Comparison of ENCODE assay signal across 11 cellular contexts in genomic region chr19:46466536-46467199, GRCh38. TPM values are rescaled to one million over a fixed set of nuclear protein-coding genes. Genes with fewer than 3 reads are reported as not detected.
DNase-seq lines count a peak whose midpoint lies in the region; ATAC-seq and TF ChIP-seq lines count a peak whose summit lies in the region.
"Had no signal": no experiment of that assay in that cellular context is flagged by ENCODE, and none has a peak within 500 bp of the region (broad histone marks: within the 10 kb centered on the region; RNA-seq: fewer than 3 reads in every experiment).

No MANE protein-coding gene starts in this region.

- H3K79me2 ChIP-seq in PC-3 (ENCODE audit: low read length): no peaks in the 10 kb centered on the region

- H3K4me3 Mint-ChIP-seq in activated CD8-positive, alpha-beta T cell treated with anti-CD3 and anti-CD28 coated beads for 36 hours: no peak overlapping the region
- H3K4me3 Mint-ChIP-seq in activated CD8-positive, alpha-beta T cell treated with anti-CD3 and anti-CD28 coated beads, Interleukin-2, amount 10 ng/mL, durations not matched to agents 7 days and 5 days: no peak overlapping the region
- H3K4me3 Mint-ChIP-seq: CD14-positive monocyte, IgD-negative memory B cell had no signal

- no peaks in the 10 kb centered on the region for H3K9me3 Mint-ChIP-seq in activated CD8-positive, alpha-beta T cell treated with anti-CD3 and anti-CD28 coated beads for 36 hours
- H3K9me3 Mint-ChIP-seq in activated CD8-positive, alpha-beta T cell treated with anti-CD3 and anti-CD28 coated beads, Interleukin-2, amount 10 ng/mL, durations not matched to agents 7 days and 5 days (ENCODE audit: insufficient read depth): no peaks in the 10 kb centered on the region

- no peaks in the 10 kb centered on the region for H3K36me3 Mint-ChIP-seq in activated CD8-positive, alpha-beta T cell treated with anti-CD3 and anti-CD28 coated beads for 36 hours (ENCODE audit: low read depth)
- H3K36me3 Mint-ChIP-seq in activated CD8-positive, alpha-beta T cell treated with anti-CD3 and anti-CD28 coated beads, Interleukin-2, amount 10 ng/mL, durations not matched to agents 7 days and 5 days (ENCODE audit: low read depth): no peaks in the 10 kb centered on the region
- H3K36me3 Mint-ChIP-seq: CD14-positive monocyte, IgD-negative memory B cell had no signal

- H3K27ac ChIP-seq in PC-3 (ENCODE audit: low read length): peak overlapping the region; percentile 30
- H3K27ac ChIP-seq in temporal lobe (ENCODE audit: low read depth, low read length): peak overlapping the region; percentile 27

- H3F3A ChIP-seq in PC-3 (ENCODE audit: low read length, unreplicated experiment): no peaks in the 10 kb centered on the region

- peaks cover 13% of the 10 kb centered on the region for H3K4me1 ChIP-seq in PC-3 (ENCODE audit: insufficient read depth, low read length)

- peak overlapping the region; percentile 73 for H3K4me2 ChIP-seq in PC-3 (ENCODE audit: low read length)

- H3K9ac ChIP-seq in PC-3 (ENCODE audit: low read length): no peak overlapping the region

- CTCF ChIA-PET in activated CD8-positive, alpha-beta T cell treated with anti-CD3 and anti-CD28 coated beads for 36 hours (lab: Charles Lee): interaction anchor here (1.0 to 1.5 kb wide), 2 partner anchors 62 to 71 kb away, joined by 3 read pairs; no protein-coding TSS in a partner anchor
- CTCF ChIA-PET in activated CD8-positive, alpha-beta T cell treated with anti-CD3 and anti-CD28 coated beads, Interleukin-2, amount 10 ng/mL, durations not matched to agents 7 days and 5 days (lab: Charles Lee): no interaction called here
- CTCF ChIA-PET in PC-3 (lab: Charles Lee): no interaction called here

- POLR2A ChIA-PET in activated CD8-positive, alpha-beta T cell treated with anti-CD3 and anti-CD28 coated beads for 36 hours (lab: Charles Lee): no interaction called here
- POLR2A ChIA-PET in activated CD8-positive, alpha-beta T cell treated with anti-CD3 and anti-CD28 coated beads, Interleukin-2, amount 10 ng/mL, durations not matched to agents 7 days and 5 days (lab: Charles Lee): interaction anchor here (1.2 kb wide), 1 partner anchor 415 kb away, joined by 3 read pairs; no protein-coding TSS in a partner anchor
- POLR2A ChIA-PET in PC-3 (lab: Charles Lee; ENCODE audit: unreplicated experiment): interaction anchor here (0.6 kb wide), 1 partner anchor 8 kb away, joined by 4 read pairs; no protein-coding TSS in a partner anchor

- no peak for TF ChIP-seq CTCF in activated CD8-positive, alpha-beta T cell treated with anti-CD3 and anti-CD28 coated beads for 36 hours (IDR thresholded peaks at IDR 0.05)
- TF ChIP-seq CTCF in PC-3 (conservative IDR thresholded peaks at IDR 0.05; ENCODE audit: low read depth, low read length) (no peak), fibroblast of villous mesenchyme (IDR thresholded peaks at IDR 0.05; ENCODE audit: insufficient read depth, low read depth, low read length) (no peak)

- no peaks in the 10 kb centered on the region for H3K4me1 Mint-ChIP-seq in activated CD8-positive, alpha-beta T cell treated with anti-CD3 and anti-CD28 coated beads for 36 hours (ENCODE audit: low read depth)
- H3K4me1 Mint-ChIP-seq in activated CD8-positive, alpha-beta T cell treated with anti-CD3 and anti-CD28 coated beads, Interleukin-2, amount 10 ng/mL, durations not matched to agents 7 days and 5 days (ENCODE audit: low read depth): no peaks in the 10 kb centered on the region
- H3K4me1 Mint-ChIP-seq: CD14-positive monocyte had no signal

- H3K27ac Mint-ChIP-seq in activated CD8-positive, alpha-beta T cell treated with anti-CD3 and anti-CD28 coated beads for 36 hours: no peak overlapping the region
- no peak overlapping the region for H3K27ac Mint-ChIP-seq in activated CD8-positive, alpha-beta T cell treated with anti-CD3 and anti-CD28 coated beads, Interleukin-2, amount 10 ng/mL, durations not matched to agents 7 days and 5 days
- H3K27ac Mint-ChIP-seq: CD14-positive monocyte, IgD-negative memory B cell had no signal

- peak overlapping the region; percentile 54; the same call in 1 of the 2 replicates for H2AFZ ChIP-seq in PC-3 (ENCODE audit: low read length)

- H4K20me1 ChIP-seq in PC-3 (ENCODE audit: low read length): no peaks in the 10 kb centered on the region

- H3K4me3 ChIP-seq in PC-3 (ENCODE audit: low read length): peak overlapping the region; percentile 47
- no peak overlapping the region for H3K4me3 ChIP-seq in fibroblast of villous mesenchyme (ENCODE audit: low read depth, low read length)
- H3K4me3 ChIP-seq in H7 (ENCODE audit: insufficient read depth, low read depth, low read length): no peak overlapping the region

- peak; percentile 10 for DNase-seq in activated CD8-positive, alpha-beta T cell treated with anti-CD3 and anti-CD28 coated beads for 36 hours
- no peak for DNase-seq in activated CD8-positive, alpha-beta T cell treated with anti-CD3 and anti-CD28 coated beads, Interleukin-2, amount 10 ng/mL, durations not matched to agents 7 days and 5 days
- DNase-seq in PC-3: peak; percentile 73
- peak; percentile 76 for DNase-seq in fibroblast of villous mesenchyme (ENCODE audit: low read depth)
- DNase-seq in pons (ENCODE audit: low spot score): no peak
- no peak for DNase-seq in H7

- no peaks in the 10 kb centered on the region for H3K9me3 ChIP-seq in PC-3 (ENCODE audit: low read length)

- no TSS peak for BruUV-seq in PC-3 (replicated peaks; lab: Mats Ljungman, UMichigan)

- ATAC-seq in activated CD8-positive, alpha-beta T cell treated with anti-CD3 and anti-CD28 coated beads for 36 hours: no peak
- no peak for ATAC-seq in activated CD8-positive, alpha-beta T cell treated with anti-CD3 and anti-CD28 coated beads, Interleukin-2, amount 10 ng/mL, durations not matched to agents 7 days and 5 days
- ATAC-seq in PC-3 (peak; percentile 84), HG02981 (IDR thresholded peaks at IDR 0.05; ENCODE audit: unreplicated experiment) (no peak)

- H3K9me2 ChIP-seq in PC-3 (replicated peaks; ENCODE audit: low read length): no peaks in the 10 kb centered on the region

- H3K27me3 ChIP-seq in PC-3 (ENCODE audit: low read length): no peaks in the 10 kb centered on the region
- H3K27me3 ChIP-seq in H7 (ENCODE audit: control insufficient read depth, insufficient read depth, low read length): peaks cover 2% of the 10 kb centered on the region; the same call in 1 of the 2 replicates

- peaks cover 17% of the 10 kb centered on the region for H3K27me3 Mint-ChIP-seq in activated CD8-positive, alpha-beta T cell treated with anti-CD3 and anti-CD28 coated beads for 36 hours
- peaks cover 22% of the 10 kb centered on the region for H3K27me3 Mint-ChIP-seq in activated CD8-positive, alpha-beta T cell treated with anti-CD3 and anti-CD28 coated beads, Interleukin-2, amount 10 ng/mL, durations not matched to agents 7 days and 5 days (ENCODE audit: low read depth)

- no peaks in the 10 kb centered on the region for H3K36me3 ChIP-seq in PC-3 (ENCODE audit: low read depth, low read length)
- peaks cover 4% of the 10 kb centered on the region for H3K36me3 ChIP-seq in H7 (replicated peaks; ENCODE audit: control insufficient read depth, insufficient read depth, low read length)

- intact Hi-C loops in activated CD8-positive, alpha-beta T cell treated with anti-CD3 and anti-CD28 coated beads for 36 hours (cut with micrococcal nuclease): no loop called here
- intact Hi-C loops in PC-3 (cut with micrococcal nuclease): no loop called here

RNA-seq across cellular contexts. Expression of gene PNMA8A, which starts 4.7 kb away (rescaled TPM):
- not detected for total RNA-seq in activated CD8-positive, alpha-beta T cell treated with anti-CD3 and anti-CD28 coated beads for 36 hours
- total RNA-seq in activated CD8-positive, alpha-beta T cell treated with anti-CD3 and anti-CD28 coated beads, Interleukin-2, amount 10 ng/mL, durations not matched to agents 7 days and 5 days: not detected
- total RNA-seq in PC-3 (2014; rRNA removed) (not detected in 2 replicates), fibroblast of villous mesenchyme (0.97 and 9.9 TPM in 2 replicates), temporal lobe (69.3 TPM)
- total RNA-seq in H7 (2014; rRNA removed; shearing (Covaris generic)): 17.4 and 23.9 TPM in 2 replicates
- total RNA-seq: T-helper 1 cell treated with Interleukin-12 subunit alpha and Interleukin-12 subunit beta and Interleukin-4 antibody, amounts not matched to agents 30 ng/mL and 1 ng/mL, for 36 hours had no signal

RNA-seq across cellular contexts. Expression of gene PNMA8B, which starts 29.0 kb away (rescaled TPM):
- not detected for total RNA-seq in activated CD8-positive, alpha-beta T cell treated with anti-CD3 and anti-CD28 coated beads for 36 hours
- total RNA-seq in activated CD8-positive, alpha-beta T cell treated with anti-CD3 and anti-CD28 coated beads, Interleukin-2, amount 10 ng/mL, durations not matched to agents 7 days and 5 days: under 1 TPM in 1 of 2 experiments, not detected in 1; 0.05 TPM
- total RNA-seq in PC-3 (2014; rRNA removed): not detected in 2 replicates
- total RNA-seq in fibroblast of villous mesenchyme: 0.32 and 0.43 TPM in 2 replicates
- total RNA-seq in temporal lobe: 16.7 TPM
- total RNA-seq in H7 (2014; rRNA removed; shearing (Covaris generic)): 2.8 and 3.3 TPM in 2 replicates
- total RNA-seq: T-helper 1 cell treated with Interleukin-12 subunit alpha and Interleukin-12 subunit beta and Interleukin-4 antibody, amounts not matched to agents 30 ng/mL and 1 ng/mL, for 36 hours had no signal

RNA-seq across cellular contexts. Expression of gene PNMA8C, which starts 37.9 kb away (rescaled TPM):
- not detected for total RNA-seq in activated CD8-positive, alpha-beta T cell treated with anti-CD3 and anti-CD28 coated beads for 36 hours
- total RNA-seq in activated CD8-positive, alpha-beta T cell treated with anti-CD3 and anti-CD28 coated beads, Interleukin-2, amount 10 ng/mL, durations not matched to agents 7 days and 5 days: under 1 TPM in 1 of 2 experiments, not detected in 1; 0.08 TPM
- total RNA-seq in PC-3 (2014; rRNA removed): not detected in 2 replicates
- under 0.01 TPM in 2 replicates for total RNA-seq in fibroblast of villous mesenchyme
- 23.4 TPM for total RNA-seq in temporal lobe
- 0.14 and 0.15 TPM in 2 replicates for total RNA-seq in H7 (2014; rRNA removed; shearing (Covaris generic))
- total RNA-seq: T-helper 1 cell treated with Interleukin-12 subunit alpha and Interleukin-12 subunit beta and Interleukin-4 antibody, amounts not matched to agents 30 ng/mL and 1 ng/mL, for 36 hours had no signal

RNA-seq across cellular contexts. Expression of gene CCDC8, which starts 53.3 kb away (rescaled TPM):
- not detected for total RNA-seq in activated CD8-positive, alpha-beta T cell treated with anti-CD3 and anti-CD28 coated beads for 36 hours
- total RNA-seq in activated CD8-positive, alpha-beta T cell treated with anti-CD3 and anti-CD28 coated beads, Interleukin-2, amount 10 ng/mL, durations not matched to agents 7 days and 5 days: not detected
- total RNA-seq in PC-3 (2014; rRNA removed): not detected in 2 replicates
- 8.6 and 12.9 TPM in 2 replicates for total RNA-seq in fibroblast of villous mesenchyme
- total RNA-seq in temporal lobe: 2.5 TPM
- total RNA-seq in H7 (2014; rRNA removed; shearing (Covaris generic)): 39.6 and 44.3 TPM in 2 replicates
- total RNA-seq: T-helper 1 cell treated with Interleukin-12 subunit alpha and Interleukin-12 subunit beta and Interleukin-4 antibody, amounts not matched to agents 30 ng/mL and 1 ng/mL, for 36 hours had no signal

Comparison
In these comparisons a context has a peak if more than half of its experiments do, and no peak if none do; other contexts are left out.
1. DNase-seq: peak in activated CD8-positive, alpha-beta T cell treated with anti-CD3 and anti-CD28 coated beads for 36 hours (single experiment), PC-3 (single experiment) and fibroblast of villous mesenchyme (single experiment); none in activated CD8-positive, alpha-beta T cell treated with anti-CD3 and anti-CD28 coated beads, Interleukin-2, amount 10 ng/mL, durations not matched to agents 7 days and 5 days (single experiment), pons (single experiment) and H7 (single experiment).
2. RNA of gene PNMA8C, which starts 37.9 kb away (total RNA-seq): 23.4 TPM in temporal lobe (single experiment); 0.14 to 0.15 TPM in H7, 0.08 TPM in activated CD8-positive, alpha-beta T cell treated with anti-CD3 and anti-CD28 coated beads, Interleukin-2, amount 10 ng/mL, durations not matched to agents 7 days and 5 days, not detected in activated CD8-positive, alpha-beta T cell treated with anti-CD3 and anti-CD28 coated beads for 36 hours, not detected in PC-3 and under 0.01 TPM in fibroblast of villous mesenchyme; every median in the first group is over 10 times any median in the second.